2 cellular contexts compared by ENCODE assay signal in the genomic region with DNA sequence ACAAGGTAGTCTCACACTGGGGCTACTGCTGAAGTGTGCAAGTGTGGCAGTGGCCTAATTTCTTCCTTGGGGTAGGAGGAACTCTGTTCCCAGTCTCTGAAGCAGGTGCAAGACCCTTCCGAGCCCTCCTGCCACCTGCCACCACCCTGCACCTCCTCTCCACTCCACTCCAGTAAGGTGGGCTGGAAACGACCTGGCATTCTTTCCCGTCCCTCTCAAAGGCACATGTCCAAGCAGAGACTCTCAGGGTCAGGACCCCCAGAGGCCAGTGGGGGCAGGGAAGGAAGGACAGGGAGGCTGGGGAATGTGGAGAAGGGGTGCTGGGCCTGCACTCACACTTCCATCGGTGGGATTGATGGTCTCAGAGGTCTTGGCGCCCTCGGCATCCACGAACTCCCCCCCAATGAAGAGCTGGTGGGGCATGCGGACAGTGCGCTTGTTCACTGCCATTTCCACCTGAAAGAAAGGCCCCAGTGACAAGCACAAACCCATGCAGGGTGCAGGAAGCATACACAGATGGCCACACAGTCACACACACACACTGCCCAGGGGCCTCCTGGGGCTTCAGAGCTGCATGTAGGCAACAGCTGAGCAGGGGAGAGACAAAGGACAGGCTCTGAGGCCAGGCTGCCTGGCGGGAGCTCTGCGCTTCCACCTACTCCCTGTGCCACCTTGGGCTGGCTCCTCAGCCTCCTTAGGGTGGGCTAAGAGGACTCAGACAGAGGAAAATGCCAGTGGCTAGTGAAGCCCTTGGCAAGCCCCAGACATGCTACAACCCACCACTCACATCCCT.
TF ChIP-seq lines count a peak whose summit lies in the region.

No MANE protein-coding gene starts in this region.

TF ChIP-seq in SK-N-SH, 30 proteins besides CTCF, POLR2A, EP300 and RAD21 (continued from another document):
- TF ChIP-seq, protein P1, sequence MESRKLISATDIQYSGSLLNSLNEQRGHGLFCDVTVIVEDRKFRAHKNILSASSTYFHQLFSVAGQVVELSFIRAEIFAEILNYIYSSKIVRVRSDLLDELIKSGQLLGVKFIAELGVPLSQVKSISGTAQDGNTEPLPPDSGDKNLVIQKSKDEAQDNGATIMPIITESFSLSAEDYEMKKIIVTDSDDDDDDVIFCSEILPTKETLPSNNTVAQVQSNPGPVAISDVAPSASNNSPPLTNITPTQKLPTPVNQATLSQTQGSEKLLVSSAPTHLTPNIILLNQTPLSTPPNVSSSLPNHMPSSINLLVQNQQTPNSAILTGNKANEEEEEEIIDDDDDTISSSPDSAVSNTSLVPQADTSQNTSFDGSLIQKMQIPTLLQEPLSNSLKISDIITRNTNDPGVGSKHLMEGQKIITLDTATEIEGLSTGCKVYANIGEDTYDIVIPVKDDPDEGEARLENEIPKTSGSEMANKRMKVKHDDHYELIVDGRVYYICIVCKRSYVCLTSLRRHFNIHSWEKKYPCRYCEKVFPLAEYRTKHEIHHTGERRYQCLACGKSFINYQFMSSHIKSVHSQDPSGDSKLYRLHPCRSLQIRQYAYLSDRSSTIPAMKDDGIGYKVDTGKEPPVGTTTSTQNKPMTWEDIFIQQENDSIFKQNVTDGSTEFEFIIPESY (IDR thresholded peaks at IDR 0.05; ENCODE audit: borderline replicate concordance, low read depth), result no peak
- TF ChIP-seq MEF2A (IDR thresholded peaks at IDR 0.05; ENCODE audit: borderline replicate concordance, low read depth), result no peak
- no peak for TF ChIP-seq RFX5 (IDR thresholded peaks at IDR 0.05; ENCODE audit: low read length)
- TF ChIP-seq, protein P2, sequence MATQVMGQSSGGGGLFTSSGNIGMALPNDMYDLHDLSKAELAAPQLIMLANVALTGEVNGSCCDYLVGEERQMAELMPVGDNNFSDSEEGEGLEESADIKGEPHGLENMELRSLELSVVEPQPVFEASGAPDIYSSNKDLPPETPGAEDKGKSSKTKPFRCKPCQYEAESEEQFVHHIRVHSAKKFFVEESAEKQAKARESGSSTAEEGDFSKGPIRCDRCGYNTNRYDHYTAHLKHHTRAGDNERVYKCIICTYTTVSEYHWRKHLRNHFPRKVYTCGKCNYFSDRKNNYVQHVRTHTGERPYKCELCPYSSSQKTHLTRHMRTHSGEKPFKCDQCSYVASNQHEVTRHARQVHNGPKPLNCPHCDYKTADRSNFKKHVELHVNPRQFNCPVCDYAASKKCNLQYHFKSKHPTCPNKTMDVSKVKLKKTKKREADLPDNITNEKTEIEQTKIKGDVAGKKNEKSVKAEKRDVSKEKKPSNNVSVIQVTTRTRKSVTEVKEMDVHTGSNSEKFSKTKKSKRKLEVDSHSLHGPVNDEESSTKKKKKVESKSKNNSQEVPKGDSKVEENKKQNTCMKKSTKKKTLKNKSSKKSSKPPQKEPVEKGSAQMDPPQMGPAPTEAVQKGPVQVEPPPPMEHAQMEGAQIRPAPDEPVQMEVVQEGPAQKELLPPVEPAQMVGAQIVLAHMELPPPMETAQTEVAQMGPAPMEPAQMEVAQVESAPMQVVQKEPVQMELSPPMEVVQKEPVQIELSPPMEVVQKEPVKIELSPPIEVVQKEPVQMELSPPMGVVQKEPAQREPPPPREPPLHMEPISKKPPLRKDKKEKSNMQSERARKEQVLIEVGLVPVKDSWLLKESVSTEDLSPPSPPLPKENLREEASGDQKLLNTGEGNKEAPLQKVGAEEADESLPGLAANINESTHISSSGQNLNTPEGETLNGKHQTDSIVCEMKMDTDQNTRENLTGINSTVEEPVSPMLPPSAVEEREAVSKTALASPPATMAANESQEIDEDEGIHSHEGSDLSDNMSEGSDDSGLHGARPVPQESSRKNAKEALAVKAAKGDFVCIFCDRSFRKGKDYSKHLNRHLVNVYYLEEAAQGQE (IDR thresholded peaks at IDR 0.05; ENCODE audit: low read depth, low read length), result no peak
- TF ChIP-seq, protein P3, sequence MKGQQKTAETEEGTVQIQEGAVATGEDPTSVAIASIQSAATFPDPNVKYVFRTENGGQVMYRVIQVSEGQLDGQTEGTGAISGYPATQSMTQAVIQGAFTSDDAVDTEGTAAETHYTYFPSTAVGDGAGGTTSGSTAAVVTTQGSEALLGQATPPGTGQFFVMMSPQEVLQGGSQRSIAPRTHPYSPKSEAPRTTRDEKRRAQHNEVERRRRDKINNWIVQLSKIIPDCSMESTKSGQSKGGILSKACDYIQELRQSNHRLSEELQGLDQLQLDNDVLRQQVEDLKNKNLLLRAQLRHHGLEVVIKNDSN (IDR thresholded peaks at IDR 0.05; ENCODE audit: borderline replicate concordance, low read depth), result no peak
- no peak for TF ChIP-seq NFIC (IDR thresholded peaks at IDR 0.05; ENCODE audit: borderline replicate concordance)
- TF ChIP-seq SIN3A (IDR thresholded peaks at IDR 0.05; ENCODE audit: borderline replicate concordance, low read depth, low read length), result no peak
- TF ChIP-seq TEAD4 (IDR thresholded peaks at IDR 0.05; ENCODE audit: borderline replicate concordance, insufficient read depth), result no peak
- no peak for TF ChIP-seq MXI1 (IDR thresholded peaks at IDR 0.05; ENCODE audit: low read depth, low read length)
- TF ChIP-seq, protein P4, sequence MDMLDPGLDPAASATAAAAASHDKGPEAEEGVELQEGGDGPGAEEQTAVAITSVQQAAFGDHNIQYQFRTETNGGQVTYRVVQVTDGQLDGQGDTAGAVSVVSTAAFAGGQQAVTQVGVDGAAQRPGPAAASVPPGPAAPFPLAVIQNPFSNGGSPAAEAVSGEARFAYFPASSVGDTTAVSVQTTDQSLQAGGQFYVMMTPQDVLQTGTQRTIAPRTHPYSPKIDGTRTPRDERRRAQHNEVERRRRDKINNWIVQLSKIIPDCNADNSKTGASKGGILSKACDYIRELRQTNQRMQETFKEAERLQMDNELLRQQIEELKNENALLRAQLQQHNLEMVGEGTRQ (IDR thresholded peaks at IDR 0.05; ENCODE audit: borderline replicate concordance, low read depth, low read length), result no peak
- TF ChIP-seq NRF1 (IDR thresholded peaks at IDR 0.05; ENCODE audit: low read depth, low read length), result no peak
- TF ChIP-seq GATA2 (CRISPR knock-in tag; IDR thresholded peaks at IDR 0.05), result no peak
- no peak for TF ChIP-seq FOSL2 (IDR thresholded peaks at IDR 0.05; ENCODE audit: borderline replicate concordance, low read depth)
- TF ChIP-seq, protein P5, sequence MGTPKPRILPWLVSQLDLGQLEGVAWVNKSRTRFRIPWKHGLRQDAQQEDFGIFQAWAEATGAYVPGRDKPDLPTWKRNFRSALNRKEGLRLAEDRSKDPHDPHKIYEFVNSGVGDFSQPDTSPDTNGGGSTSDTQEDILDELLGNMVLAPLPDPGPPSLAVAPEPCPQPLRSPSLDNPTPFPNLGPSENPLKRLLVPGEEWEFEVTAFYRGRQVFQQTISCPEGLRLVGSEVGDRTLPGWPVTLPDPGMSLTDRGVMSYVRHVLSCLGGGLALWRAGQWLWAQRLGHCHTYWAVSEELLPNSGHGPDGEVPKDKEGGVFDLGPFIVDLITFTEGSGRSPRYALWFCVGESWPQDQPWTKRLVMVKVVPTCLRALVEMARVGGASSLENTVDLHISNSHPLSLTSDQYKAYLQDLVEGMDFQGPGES (IDR thresholded peaks at IDR 0.05; ENCODE audit: low read depth, low read length), result no peak
- no peak for TF ChIP-seq TAF1 (IDR thresholded peaks at IDR 0.05; ENCODE audit: borderline replicate concordance, low read depth, low read length)
- no peak for TF ChIP-seq FOXJ3 (CRISPR knock-in tag; IDR thresholded peaks at IDR 0.05)

TF ChIP-seq in SK-N-SH treated with all-trans-retinoic acid at 6 μM for 48 hours, 23 proteins besides CTCF, POLR2A, EP300 and RAD21 (continued from another document):
- TF ChIP-seq, protein P6, sequence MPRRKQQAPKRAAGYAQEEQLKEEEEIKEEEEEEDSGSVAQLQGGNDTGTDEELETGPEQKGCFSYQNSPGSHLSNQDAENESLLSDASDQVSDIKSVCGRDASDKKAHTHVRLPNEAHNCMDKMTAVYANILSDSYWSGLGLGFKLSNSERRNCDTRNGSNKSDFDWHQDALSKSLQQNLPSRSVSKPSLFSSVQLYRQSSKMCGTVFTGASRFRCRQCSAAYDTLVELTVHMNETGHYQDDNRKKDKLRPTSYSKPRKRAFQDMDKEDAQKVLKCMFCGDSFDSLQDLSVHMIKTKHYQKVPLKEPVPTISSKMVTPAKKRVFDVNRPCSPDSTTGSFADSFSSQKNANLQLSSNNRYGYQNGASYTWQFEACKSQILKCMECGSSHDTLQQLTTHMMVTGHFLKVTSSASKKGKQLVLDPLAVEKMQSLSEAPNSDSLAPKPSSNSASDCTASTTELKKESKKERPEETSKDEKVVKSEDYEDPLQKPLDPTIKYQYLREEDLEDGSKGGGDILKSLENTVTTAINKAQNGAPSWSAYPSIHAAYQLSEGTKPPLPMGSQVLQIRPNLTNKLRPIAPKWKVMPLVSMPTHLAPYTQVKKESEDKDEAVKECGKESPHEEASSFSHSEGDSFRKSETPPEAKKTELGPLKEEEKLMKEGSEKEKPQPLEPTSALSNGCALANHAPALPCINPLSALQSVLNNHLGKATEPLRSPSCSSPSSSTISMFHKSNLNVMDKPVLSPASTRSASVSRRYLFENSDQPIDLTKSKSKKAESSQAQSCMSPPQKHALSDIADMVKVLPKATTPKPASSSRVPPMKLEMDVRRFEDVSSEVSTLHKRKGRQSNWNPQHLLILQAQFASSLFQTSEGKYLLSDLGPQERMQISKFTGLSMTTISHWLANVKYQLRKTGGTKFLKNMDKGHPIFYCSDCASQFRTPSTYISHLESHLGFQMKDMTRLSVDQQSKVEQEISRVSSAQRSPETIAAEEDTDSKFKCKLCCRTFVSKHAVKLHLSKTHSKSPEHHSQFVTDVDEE (CRISPR knock-in tag; IDR thresholded peaks at IDR 0.05), result no peak
- TF ChIP-seq, protein P7, sequence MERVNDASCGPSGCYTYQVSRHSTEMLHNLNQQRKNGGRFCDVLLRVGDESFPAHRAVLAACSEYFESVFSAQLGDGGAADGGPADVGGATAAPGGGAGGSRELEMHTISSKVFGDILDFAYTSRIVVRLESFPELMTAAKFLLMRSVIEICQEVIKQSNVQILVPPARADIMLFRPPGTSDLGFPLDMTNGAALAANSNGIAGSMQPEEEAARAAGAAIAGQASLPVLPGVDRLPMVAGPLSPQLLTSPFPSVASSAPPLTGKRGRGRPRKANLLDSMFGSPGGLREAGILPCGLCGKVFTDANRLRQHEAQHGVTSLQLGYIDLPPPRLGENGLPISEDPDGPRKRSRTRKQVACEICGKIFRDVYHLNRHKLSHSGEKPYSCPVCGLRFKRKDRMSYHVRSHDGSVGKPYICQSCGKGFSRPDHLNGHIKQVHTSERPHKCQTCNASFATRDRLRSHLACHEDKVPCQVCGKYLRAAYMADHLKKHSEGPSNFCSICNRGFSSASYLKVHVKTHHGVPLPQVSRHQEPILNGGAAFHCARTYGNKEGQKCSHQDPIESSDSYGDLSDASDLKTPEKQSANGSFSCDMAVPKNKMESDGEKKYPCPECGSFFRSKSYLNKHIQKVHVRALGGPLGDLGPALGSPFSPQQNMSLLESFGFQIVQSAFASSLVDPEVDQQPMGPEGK (CRISPR knock-in tag; IDR thresholded peaks at IDR 0.05; ENCODE audit: borderline replicate concordance), result no peak
- TF ChIP-seq GLIS3 (CRISPR knock-in tag; IDR thresholded peaks at IDR 0.05), result no peak
- no peak for TF ChIP-seq RARB (CRISPR knock-in tag; IDR thresholded peaks at IDR 0.05)
- no peak for TF ChIP-seq ZC3H10 (CRISPR knock-in tag; IDR thresholded peaks at IDR 0.05)
- TF ChIP-seq, protein P8, sequence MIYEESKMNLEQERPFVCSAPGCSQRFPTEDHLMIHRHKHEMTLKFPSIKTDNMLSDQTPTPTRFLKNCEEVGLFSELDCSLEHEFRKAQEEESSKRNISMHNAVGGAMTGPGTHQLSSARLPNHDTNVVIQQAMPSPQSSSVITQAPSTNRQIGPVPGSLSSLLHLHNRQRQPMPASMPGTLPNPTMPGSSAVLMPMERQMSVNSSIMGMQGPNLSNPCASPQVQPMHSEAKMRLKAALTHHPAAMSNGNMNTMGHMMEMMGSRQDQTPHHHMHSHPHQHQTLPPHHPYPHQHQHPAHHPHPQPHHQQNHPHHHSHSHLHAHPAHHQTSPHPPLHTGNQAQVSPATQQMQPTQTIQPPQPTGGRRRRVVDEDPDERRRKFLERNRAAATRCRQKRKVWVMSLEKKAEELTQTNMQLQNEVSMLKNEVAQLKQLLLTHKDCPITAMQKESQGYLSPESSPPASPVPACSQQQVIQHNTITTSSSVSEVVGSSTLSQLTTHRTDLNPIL (CRISPR knock-in tag; IDR thresholded peaks at IDR 0.05; ENCODE audit: low read depth), result no peak
- TF ChIP-seq PPARA (CRISPR knock-in tag; IDR thresholded peaks at IDR 0.05; ENCODE audit: borderline replicate concordance), result no peak
- no peak for TF ChIP-seq ISL1 (CRISPR knock-in tag; IDR thresholded peaks at IDR 0.05)
- TF ChIP-seq ZNF565 (CRISPR knock-in tag; conservative IDR thresholded peaks at IDR 0.05; ENCODE audit: low read depth), result no peak
- TF ChIP-seq TOX (CRISPR knock-in tag; IDR thresholded peaks at IDR 0.05; ENCODE audit: borderline replicate concordance), result no peak
- no peak for TF ChIP-seq BACH2 (CRISPR knock-in tag; IDR thresholded peaks at IDR 0.05; ENCODE audit: borderline replicate concordance)
- TF ChIP-seq ARNTL (CRISPR knock-in tag; IDR thresholded peaks at IDR 0.05; ENCODE audit: borderline replicate concordance, low read depth), result no peak
- TF ChIP-seq ZNF8 (CRISPR knock-in tag; IDR thresholded peaks at IDR 0.05), result no peak
- no peak for TF ChIP-seq ESRRG (CRISPR knock-in tag; IDR thresholded peaks at IDR 0.05)
- no peak for TF ChIP-seq ZFP3 (CRISPR knock-in tag; IDR thresholded peaks at IDR 0.05)
- no peak for TF ChIP-seq CSDC2 (CRISPR knock-in tag; IDR thresholded peaks at IDR 0.05)
- no peak for TF ChIP-seq ZFP30 (CRISPR knock-in tag; IDR thresholded peaks at IDR 0.05)
